ENCODE assay signal across 7 cellular contexts in the genomic region with DNA sequence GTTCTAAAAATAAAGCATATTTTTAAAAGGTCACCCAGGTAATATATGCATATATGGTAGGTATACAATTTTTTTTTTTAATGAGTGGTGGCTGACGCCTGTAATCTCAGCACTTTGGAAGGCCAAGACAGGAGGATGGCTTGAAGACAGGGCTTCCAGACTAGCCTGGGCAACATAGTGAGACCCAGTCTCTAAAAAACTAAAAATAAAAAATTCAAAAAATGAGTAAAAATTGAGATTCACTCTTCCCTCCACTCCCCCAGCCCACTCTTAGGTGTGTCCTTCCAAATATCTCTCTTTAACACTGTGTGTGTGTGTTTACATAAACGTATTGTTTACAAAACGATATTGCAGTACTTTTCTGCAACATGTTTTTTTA. TPM values are rescaled to one million over a fixed set of nuclear protein-coding genes. Genes with fewer than 3 reads are reported as not detected.
DNase-seq lines count a peak whose midpoint lies in the region; ATAC-seq, FAIRE-seq and TF ChIP-seq lines count a peak whose summit lies in the region.

No MANE protein-coding gene starts in this region.

- TF ChIP-seq CTCF in HFFc6 (IDR thresholded peaks at IDR 0.05) (no peak), keratinocyte (optimal IDR thresholded peaks at IDR 0.05 in 1 of 3, IDR thresholded peaks at IDR 0.05 in 1 of 3, conservative IDR thresholded peaks at IDR 0.05 in 1 of 3; ENCODE audit: extremely low read depth in 1 of 3, insufficient read depth in 2 of 3, low read length in 3 of 3) (no peak)

- CTCF ChIA-PET in activated CD4-positive, alpha-beta memory T cell treated with anti-CD3 and anti-CD28 coated beads for 36 hours (lab: Charles Lee), result no interaction called here

- peaks cover 17% of the 10 kb centered on the region for H4K20me1 ChIP-seq in keratinocyte (ENCODE audit: control insufficient read depth, extremely low read depth, insufficient read depth, low read length)

- H3K9me3 Mint-ChIP-seq in HFFc6, result no peaks in the 10 kb centered on the region
- H3K9me3 Mint-ChIP-seq in activated CD4-positive, alpha-beta memory T cell treated with anti-CD3 and anti-CD28 coated beads for 36 hours, result no peaks in the 10 kb centered on the region
- H3K9me3 Mint-ChIP-seq in stimulated activated effector memory CD8-positive, alpha-beta T cell treated with anti-CD3 and anti-CD28 coated beads, Interleukin-12 subunit alpha, Interleukin-12 subunit beta, amount 100 ng/mL, for 72 hours, result no peaks in the 10 kb centered on the region

- H3K4me3 Mint-ChIP-seq in HFFc6, result peak overlapping the region; percentile 91
- peak overlapping the region; percentile 88 for H3K4me3 Mint-ChIP-seq in activated CD4-positive, alpha-beta memory T cell treated with anti-CD3 and anti-CD28 coated beads for 36 hours
- H3K4me3 Mint-ChIP-seq in stimulated activated effector memory CD8-positive, alpha-beta T cell treated with anti-CD3 and anti-CD28 coated beads, Interleukin-12 subunit alpha, Interleukin-12 subunit beta, amount 100 ng/mL, for 72 hours, result peak overlapping the region; percentile 75

- peak overlapping the region in 1 of 3 experiments; percentile 76 for H3K4me3 ChIP-seq in keratinocyte (ENCODE audit: control insufficient read depth in 2 of 3, extremely low read depth in 1 of 3, insufficient read depth in 2 of 3, low read depth in 1 of 3, low read length in 3 of 3)

- H3K27me3 ChIP-seq in keratinocyte (ENCODE audit: control insufficient read depth, extremely low read depth, insufficient read depth, low read length), result no peaks in the 10 kb centered on the region

- H3K9me3 ChIP-seq in keratinocyte (ENCODE audit: control insufficient read depth, low read depth, low read length), result no peaks in the 10 kb centered on the region

- POLR2A ChIA-PET in activated CD4-positive, alpha-beta memory T cell treated with anti-CD3 and anti-CD28 coated beads for 36 hours (lab: Charles Lee), result no interaction called here

- peak overlapping the region; percentile 74 for H3K27ac ChIP-seq in keratinocyte (ENCODE audit: control insufficient read depth, insufficient read depth, low read length)

- H3K27me3 Mint-ChIP-seq in HFFc6 (ENCODE audit: insufficient read depth), result peaks cover 3% of the 10 kb centered on the region
- H3K27me3 Mint-ChIP-seq in activated CD4-positive, alpha-beta memory T cell treated with anti-CD3 and anti-CD28 coated beads for 36 hours, result no peaks in the 10 kb centered on the region

- peak overlapping the region; percentile 97 for H3K27ac Mint-ChIP-seq in HFFc6
- H3K27ac Mint-ChIP-seq in activated CD4-positive, alpha-beta memory T cell treated with anti-CD3 and anti-CD28 coated beads for 36 hours, result peak overlapping the region; percentile 91
- H3K27ac Mint-ChIP-seq in stimulated activated effector memory CD8-positive, alpha-beta T cell treated with anti-CD3 and anti-CD28 coated beads, Interleukin-12 subunit alpha, Interleukin-12 subunit beta, amount 100 ng/mL, for 72 hours, result peak overlapping the region; percentile 95

- peaks cover 37% of the 10 kb centered on the region for H3K4me1 ChIP-seq in keratinocyte (ENCODE audit: control insufficient read depth, extremely low read depth, insufficient read depth, low read length)

- dilution Hi-C loops in keratinocyte (cut with MboI; ENCODE audit: extremely low pct_ligation_motif_present, low sequenced_read_pairs), result no loop called here

- intact Hi-C loops in activated CD4-positive, alpha-beta memory T cell treated with anti-CD3 and anti-CD28 coated beads for 36 hours (cut with micrococcal nuclease), result loop anchor here (10.0 kb wide), 2 partner anchors 61 to 861 kb away; partner anchors contain the start of gene PPIF

- peak overlapping the region; percentile 88 for H3K9ac ChIP-seq in keratinocyte (ENCODE audit: control insufficient read depth, extremely low read depth, insufficient read depth, low read length)

- peaks cover 0 to 2% of the 10 kb centered on the region in 2 experiments for H3K36me3 ChIP-seq in keratinocyte (ENCODE audit: control insufficient read depth in 2 of 2, extremely low read depth in 1 of 2, insufficient read depth in 2 of 2, low read length in 2 of 2)

- H3K79me2 ChIP-seq in keratinocyte (ENCODE audit: control insufficient read depth, insufficient read depth, low read length), result peaks cover 43% of the 10 kb centered on the region

- H3K4me1 Mint-ChIP-seq in HFFc6 (ENCODE audit: low read depth), result peaks cover 74% of the 10 kb centered on the region
- peaks cover 39% of the 10 kb centered on the region for H3K4me1 Mint-ChIP-seq in activated CD4-positive, alpha-beta memory T cell treated with anti-CD3 and anti-CD28 coated beads for 36 hours (ENCODE audit: low read depth)
- peaks cover 38% of the 10 kb centered on the region for H3K4me1 Mint-ChIP-seq in stimulated activated effector memory CD8-positive, alpha-beta T cell treated with anti-CD3 and anti-CD28 coated beads, Interleukin-12 subunit alpha, Interleukin-12 subunit beta, amount 100 ng/mL, for 72 hours

- H2AFZ ChIP-seq in keratinocyte (ENCODE audit: control insufficient read depth, low read length), result no peak overlapping the region

- peaks cover 4% of the 10 kb centered on the region for H3K9me1 ChIP-seq in keratinocyte (ENCODE audit: control insufficient read depth, extremely low read depth, insufficient read depth, low read length)

- FAIRE-seq in keratinocyte (lab: Jason Lieb, UNC), result no peak

- DNase-seq in HFFc6 (no peak), keratinocyte (ENCODE audit: low read depth, low spot score) (no peak), kidney glomerular epithelial cell (lab: John Stamatoyannopoulos, UW) (no peak), nucleus accumbens (lab: John Stamatoyannopoulos, UW) (no peak), islet precursor cell (no peak)
- no peak for DNase-seq in activated CD4-positive, alpha-beta memory T cell treated with anti-CD3 and anti-CD28 coated beads for 36 hours
- DNase-seq in stimulated activated effector memory CD8-positive, alpha-beta T cell treated with anti-CD3 and anti-CD28 coated beads, Interleukin-12 subunit alpha, Interleukin-12 subunit beta, amount 100 ng/mL, for 72 hours (ENCODE audit: low spot score in 2 of 2), result no peak

- peaks cover 3% of the 10 kb centered on the region for H3K36me3 Mint-ChIP-seq in HFFc6 (ENCODE audit: low read depth)
- peaks cover 11% of the 10 kb centered on the region for H3K36me3 Mint-ChIP-seq in activated CD4-positive, alpha-beta memory T cell treated with anti-CD3 and anti-CD28 coated beads for 36 hours
- peaks cover 27% of the 10 kb centered on the region for H3K36me3 Mint-ChIP-seq in stimulated activated effector memory CD8-positive, alpha-beta T cell treated with anti-CD3 and anti-CD28 coated beads, Interleukin-12 subunit alpha, Interleukin-12 subunit beta, amount 100 ng/mL, for 72 hours

- H3K4me2 ChIP-seq in keratinocyte (ENCODE audit: control insufficient read depth, extremely low read depth, insufficient read depth, low read depth, low read length), result peak overlapping the region; percentile 90

- no peak for ATAC-seq in stimulated activated effector memory CD8-positive, alpha-beta T cell treated with anti-CD3 and anti-CD28 coated beads, Interleukin-12 subunit alpha, Interleukin-12 subunit beta, amount 100 ng/mL, for 72 hours

RNA-seq across cellular contexts. Expression of gene ANXA11, which starts 0.9 kb away (rescaled TPM):
- total RNA-seq in HFFc6 (2021; fragmentation: NEBNext Ultra II Directional; extraction: Animal tissue kit (Norgen Biotek cat#: 25700)), result 100 to 1,000 TPM; 253 to 361 (median 336) TPM
- total RNA-seq in activated CD4-positive, alpha-beta memory T cell treated with anti-CD3 and anti-CD28 coated beads for 36 hours, result 100 to 1,000 TPM; 237 to 242 TPM
- 69.7 to 97.9 TPM (median 93.9 TPM) in 3 replicates for polyA plus RNA-seq in keratinocyte
- 91.9 TPM for polyA plus RNA-seq in keratinocyte (2011; ENCODE audit: low read depth)
- polyA plus RNA-seq in keratinocyte (2011; cell fraction: cytosol; rRNA removed), result 74.0 and 78.2 TPM in 2 replicates
- polyA plus RNA-seq in keratinocyte (2011; cell fraction: nucleus; rRNA removed), result 57.5 and 68.2 TPM in 2 replicates
- polyA plus RNA-seq in keratinocyte (2012; ENCODE audit: low replicate concordance), result 208 and 241 TPM in 2 replicates
- 70.1 to 90.2 TPM (median 79.3 TPM) in 3 replicates for polyA minus RNA-seq in keratinocyte
- 112 TPM for polyA minus RNA-seq in keratinocyte (2011; cell fraction: cytosol; rRNA and poly(A)+ RNA removed)
- 30.8 and 36.9 TPM in 2 replicates for polyA minus RNA-seq in keratinocyte (2011; cell fraction: nucleus; rRNA and poly(A)+ RNA removed)
